ENCODE assay signal across 17 cellular contexts in the genomic region with DNA sequence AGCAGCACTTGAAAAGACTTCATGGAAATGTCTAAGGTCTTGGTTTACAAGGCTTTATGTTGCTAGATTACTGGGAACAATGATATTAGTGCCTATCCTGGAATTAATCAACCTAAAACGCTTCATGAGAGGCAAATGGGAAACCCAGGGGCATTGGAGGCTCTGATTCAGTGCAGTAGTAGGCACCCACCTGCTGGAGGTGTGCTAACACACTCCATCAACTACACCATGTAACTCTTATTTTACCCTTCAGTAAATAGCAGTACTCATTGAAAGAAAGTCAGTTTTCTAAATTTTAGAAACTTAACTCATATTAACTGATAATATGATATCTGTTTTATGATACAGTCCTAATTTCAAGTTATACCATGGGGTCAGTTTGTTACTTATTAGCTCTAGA. TPM values are rescaled to one million over a fixed set of nuclear protein-coding genes. Genes with fewer than 3 reads are reported as not detected.
DNase-seq lines count a peak whose midpoint lies in the region; ATAC-seq and TF ChIP-seq lines count a peak whose summit lies in the region.
"Had no signal": no experiment of that assay in that cellular context is flagged by ENCODE, and none has a peak within 500 bp of the region (broad histone marks: within the 10 kb centered on the region; RNA-seq: fewer than 3 reads in every experiment).

No MANE protein-coding gene starts in this region.

- H3K27ac Mint-ChIP-seq in natural killer cell (no peak overlapping the region), T-helper 17 cell (no peak overlapping the region), type B pancreatic cell (no peak overlapping the region)
- no peak overlapping the region for H3K27ac Mint-ChIP-seq in natural killer cell treated with Interleukin-12 subunit alpha and Interleukin-12 subunit beta and Interleukin-15 and Interleukin-18, amount 100 ng/mL, for 72 hours
- H3K27ac Mint-ChIP-seq: activated T-helper 17 cell treated with anti-CD3 and anti-CD28 coated beads, Interleukin-2, amount 50 U/mL, for 72 hours had no signal

- ATAC-seq in natural killer cell: peak in 2 of 3 donors; percentile 41 to 52
- ATAC-seq in natural killer cell treated with Interleukin-12 subunit alpha and Interleukin-12 subunit beta and Interleukin-15 and Interleukin-18, amount 100 ng/mL, for 72 hours: no peak
- peak; percentile 73 for ATAC-seq in HCT116
- ATAC-seq in T-helper 17 cell: peak; percentile 56
- ATAC-seq: activated T-helper 17 cell treated with anti-CD3 and anti-CD28 coated beads, Interleukin-2, amount 50 U/mL, for 72 hours; sciatic nerve had no signal

- H3K9me3 ChIP-seq in HCT116 (ENCODE audit: control insufficient read depth in 1 of 2, insufficient read depth in 1 of 2, low read depth in 1 of 2, low read length in 2 of 2) (no peaks in the 10 kb centered on the region), T-helper 17 cell (ENCODE audit: control insufficient read depth, low read length, poor library complexity, severe bottlenecking) (no peaks in the 10 kb centered on the region), tibial nerve (no peaks in the 10 kb centered on the region)

- no peaks in the 10 kb centered on the region for H3K27me3 ChIP-seq in HCT116 (ENCODE audit: insufficient read depth, low read length)
- H3K27me3 ChIP-seq in tibial nerve: no peaks in the 10 kb centered on the region
- H3K27me3 ChIP-seq: hepatocyte had no signal

- BruUV-seq in HCT116 (replicated peaks; lab: Mats Ljungman, UMichigan): no TSS peak

- H3K9me3 Mint-ChIP-seq in natural killer cell: no peaks in the 10 kb centered on the region
- H3K9me3 Mint-ChIP-seq in natural killer cell treated with Interleukin-12 subunit alpha and Interleukin-12 subunit beta and Interleukin-15 and Interleukin-18, amount 100 ng/mL, for 72 hours: no peaks in the 10 kb centered on the region
- H3K9me3 Mint-ChIP-seq in type B pancreatic cell: no peaks in the 10 kb centered on the region
- H3K9me3 Mint-ChIP-seq: activated T-helper 17 cell treated with anti-CD3 and anti-CD28 coated beads, Interleukin-2, amount 50 U/mL, for 72 hours had no signal

- H4K20me1 ChIP-seq in HCT116 (ENCODE audit: insufficient read depth): no peaks in the 10 kb centered on the region

- WGBS in tibial nerve, 2 donors: 73 to 77% methylated on average over 1 of the region's 1 CpG

- no peaks in the 10 kb centered on the region for H3K9me2 ChIP-seq in HCT116 (ENCODE audit: insufficient read depth)

- H3K9ac ChIP-seq in HCT116 (ENCODE audit: low read length): no peak overlapping the region
- H3K9ac ChIP-seq: KMS-11 had no signal

- no peaks in the 10 kb centered on the region for H3K36me3 ChIP-seq in HCT116 (ENCODE audit: control insufficient read depth in 1 of 2, insufficient read depth in 2 of 2, low read length in 2 of 2)
- H3K36me3 ChIP-seq in tibial nerve: no peaks in the 10 kb centered on the region

- H2AFZ ChIP-seq in HCT116 (ENCODE audit: low read depth, low read length, poor library complexity, severe bottlenecking): no peak overlapping the region
- H2AFZ ChIP-seq: hepatocyte had no signal

- H3K4me3 ChIP-seq in HCT116 (replicated peaks in 1 of 2; ENCODE audit: low read depth in 1 of 2, low read length in 2 of 2): no peak overlapping the region
- no peak overlapping the region for H3K4me3 ChIP-seq in tibial nerve
- H3K4me3 ChIP-seq: hepatocyte had no signal

- TF ChIP-seq POLR2A in HCT116 (IDR thresholded peaks at IDR 0.05; ENCODE audit: borderline replicate concordance, extremely low read depth, insufficient read depth, insufficient read length) (no peak), tibial nerve (IDR thresholded peaks at IDR 0.05) (no peak)

- TF ChIP-seq RAD21 in HCT116 (IDR thresholded peaks at IDR 0.05; ENCODE audit: low read depth): peak; percentile 46; the same call in 1 of the 2 replicates

- H3K27me3 Mint-ChIP-seq in natural killer cell (ENCODE audit: low read depth in 2 of 2) (no peaks in the 10 kb centered on the region), T-helper 17 cell (no peaks in the 10 kb centered on the region), type B pancreatic cell (no peaks in the 10 kb centered on the region)
- H3K27me3 Mint-ChIP-seq in natural killer cell treated with Interleukin-12 subunit alpha and Interleukin-12 subunit beta and Interleukin-15 and Interleukin-18, amount 100 ng/mL, for 72 hours: peaks cover 0 to 2% of the 10 kb centered on the region in 2 donors
- H3K27me3 Mint-ChIP-seq: activated T-helper 17 cell treated with anti-CD3 and anti-CD28 coated beads, Interleukin-2, amount 50 U/mL, for 72 hours had no signal

- no peaks in the 10 kb centered on the region for H3K79me2 ChIP-seq in HCT116 (ENCODE audit: insufficient read depth, low read length)
- H3K79me2 ChIP-seq: hepatocyte had no signal

- no peak for DNase-seq in natural killer cell
- no peak for DNase-seq in natural killer cell treated with Interleukin-12 subunit alpha and Interleukin-12 subunit beta and Interleukin-15 and Interleukin-18, amount 100 ng/mL, for 72 hours (ENCODE audit: low spot score)
- DNase-seq in HCT116 (ENCODE audit: low read depth, low spot score): no peak
- DNase-seq in T-helper 17 cell: no peak
- DNase-seq in type B pancreatic cell (ENCODE audit: extremely low spot score, unreplicated experiment): no peak
- no peak for DNase-seq in 8988T
- no peak for DNase-seq in AG20443 (ENCODE audit: low spot score)
- DNase-seq in tibial nerve (ENCODE audit: low spot score in 2 of 2): no peak
- DNase-seq: activated CD8-positive, alpha-beta memory T cell treated with anti-CD3 and anti-CD28 coated beads for 24 hours; effector memory CD4-positive, alpha-beta T cell; EL; NCI-H1417 treated with DMSO at 0.1 percent for 48 hours; stimulated activated CD4-positive, alpha-beta T cell treated with anti-CD3 and anti-CD28 coated beads, Interleukin-1b, Interleukin-23, amount 100 ng/mL, for 48 hours had no signal

- no peak overlapping the region for H3K4me2 ChIP-seq in HCT116 (ENCODE audit: low read length)
- H3K4me2 ChIP-seq: hepatocyte, KMS-11 had no signal

- TF ChIP-seq CTCF in natural killer cell (IDR thresholded peaks at IDR 0.05): no peak
- TF ChIP-seq CTCF in HCT116 (IDR thresholded peaks at IDR 0.05 in 2 of 3, conservative IDR thresholded peaks at IDR 0.05 in 1 of 3; ENCODE audit: borderline replicate concordance in 1 of 3, insufficient read depth in 1 of 3, low read depth in 2 of 3, low read length in 2 of 3): 0 out of 6 replicates have a peak, but pooled peaks of 2 of the 3 experiments have one; percentile 16 to 31
- no peak for TF ChIP-seq CTCF in type B pancreatic cell (conservative IDR thresholded peaks at IDR 0.05)
- TF ChIP-seq CTCF in tibial nerve (IDR thresholded peaks at IDR 0.05): no peak

- H3K4me1 Mint-ChIP-seq in natural killer cell: no peaks in the 10 kb centered on the region
- no peaks in the 10 kb centered on the region for H3K4me1 Mint-ChIP-seq in natural killer cell treated with Interleukin-12 subunit alpha and Interleukin-12 subunit beta and Interleukin-15 and Interleukin-18, amount 100 ng/mL, for 72 hours (ENCODE audit: low read depth in 2 of 2)
- H3K4me1 Mint-ChIP-seq in T-helper 17 cell: no peaks in the 10 kb centered on the region
- no peaks in the 10 kb centered on the region for H3K4me1 Mint-ChIP-seq in type B pancreatic cell (ENCODE audit: unreplicated experiment)
- H3K4me1 Mint-ChIP-seq: activated T-helper 17 cell treated with anti-CD3 and anti-CD28 coated beads, Interleukin-2, amount 50 U/mL, for 72 hours had no signal

- TF ChIP-seq EP300 in tibial nerve (IDR thresholded peaks at IDR 0.05): no peak

- no peaks in the 10 kb centered on the region for H3K36me3 Mint-ChIP-seq in natural killer cell
- H3K36me3 Mint-ChIP-seq in natural killer cell treated with Interleukin-12 subunit alpha and Interleukin-12 subunit beta and Interleukin-15 and Interleukin-18, amount 100 ng/mL, for 72 hours: no peaks in the 10 kb centered on the region
- no peaks in the 10 kb centered on the region for H3K36me3 Mint-ChIP-seq in T-helper 17 cell (ENCODE audit: low read depth)
- no peaks in the 10 kb centered on the region for H3K36me3 Mint-ChIP-seq in type B pancreatic cell

- H3K4me1 ChIP-seq in HCT116 (ENCODE audit: control insufficient read depth in 1 of 2, insufficient read depth in 2 of 2, low read length in 2 of 2): no peaks in the 10 kb centered on the region
- no peaks in the 10 kb centered on the region for H3K4me1 ChIP-seq in tibial nerve

- RAD21 ChIA-PET in HCT116 (lab: Charles Lee; ENCODE audit: low non-redundant PET in 1 of 2, low total read pairs in 2 of 2, uncharacterized antibody in 2 of 2, unreplicated experiment in 2 of 2): no interaction called here

- POLR2A ChIA-PET in HCT116 (lab: Charles Lee): no interaction called here

- H3K27ac ChIP-seq in HCT116 (ENCODE audit: low read depth, low read length) (no peak overlapping the region), tibial nerve (no peak overlapping the region)
- H3K27ac ChIP-seq: hepatocyte, KMS-11 had no signal

- CTCF ChIA-PET in HCT116 (lab: Charles Lee): interaction anchor here (1.4 kb wide), 1 partner anchor 11 kb away, joined by 3 read pairs; no protein-coding TSS in a partner anchor

- H3K4me3 Mint-ChIP-seq in natural killer cell (no peak overlapping the region), T-helper 17 cell (no peak overlapping the region), type B pancreatic cell (no peak overlapping the region)
- no peak overlapping the region for H3K4me3 Mint-ChIP-seq in natural killer cell treated with Interleukin-12 subunit alpha and Interleukin-12 subunit beta and Interleukin-15 and Interleukin-18, amount 100 ng/mL, for 72 hours
- H3K4me3 Mint-ChIP-seq: activated T-helper 17 cell treated with anti-CD3 and anti-CD28 coated beads, Interleukin-2, amount 50 U/mL, for 72 hours had no signal

- intact Hi-C loops in natural killer cell (cut with micrococcal nuclease) (no loop called here), HCT116 (cut with micrococcal nuclease) (no loop called here)

TF ChIP-seq in HCT116, 20 proteins besides CTCF, POLR2A, EP300 and RAD21 (continues in another document):
- TF ChIP-seq, protein P1, sequence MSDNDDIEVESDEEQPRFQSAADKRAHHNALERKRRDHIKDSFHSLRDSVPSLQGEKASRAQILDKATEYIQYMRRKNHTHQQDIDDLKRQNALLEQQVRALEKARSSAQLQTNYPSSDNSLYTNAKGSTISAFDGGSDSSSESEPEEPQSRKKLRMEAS (IDR thresholded peaks at IDR 0.05): no peak
- TF ChIP-seq SIN3A (IDR thresholded peaks at IDR 0.05; ENCODE audit: low read depth) (no peak), YY1 (IDR thresholded peaks at IDR 0.05; ENCODE audit: extremely low read depth, insufficient replicate concordance, low read depth, low read length) (no peak), EZH2phosphoT487 (IDR thresholded peaks at IDR 0.05; ENCODE audit: borderline replicate concordance) (no peak), JUND (IDR thresholded peaks at IDR 0.05) (no peak), EZH2 (IDR thresholded peaks at IDR 0.05) (no peak)

RNA-seq across cellular contexts. Expression of a gene that starts 17.4 kb away (rescaled TPM):
- total RNA-seq in natural killer cell: 100 to 1,000 TPM; 223 to 298 (median 289) TPM
- total RNA-seq in natural killer cell treated with Interleukin-12 subunit alpha and Interleukin-12 subunit beta and Interleukin-15 and Interleukin-18, amount 100 ng/mL, for 72 hours: 100 to 1,000 TPM; 170 to 282 TPM
- 328 TPM for total RNA-seq in HCT116 (2021; ENCODE audit: unreplicated experiment)
- polyA plus RNA-seq in HCT116 (2012): 376 and 446 TPM in 2 replicates
- 100 to 1,000 TPM; 179 to 183 TPM for total RNA-seq in T-helper 17 cell
- 203 and 304 TPM in 2 replicates for total RNA-seq in type B pancreatic cell (ENCODE audit: low replicate concordance)
- 100 to 1,000 TPM in 1 of 4 donors, 10 to 100 TPM in 3; 77.3 to 102 (median 94.4) TPM for total RNA-seq in tibial nerve

Comparison
In these comparisons a context has a peak if more than half of its experiments do, and no peak if none do; other contexts are left out.
1. ATAC-seq: peak in natural killer cell (2 of 3), HCT116 (single experiment) and T-helper 17 cell (single experiment); none in natural killer cell treated with Interleukin-12 subunit alpha and Interleukin-12 subunit beta and Interleukin-15 and Interleukin-18, amount 100 ng/mL, for 72 hours (0 of 2).
2. CTCF ChIP-seq: peak in HCT116 (2 of 3); none in natural killer cell (single experiment), type B pancreatic cell (single experiment) and tibial nerve (0 of 5).